ENCODE assay signal across 15 cellular contexts in genomic region chr18:59096098-59096779, GRCh38. TPM values are rescaled to one million over a fixed set of nuclear protein-coding genes. Genes with fewer than 3 reads are reported as not detected.
DNase-seq lines count a peak whose midpoint lies in the region; ATAC-seq, FAIRE-seq and TF ChIP-seq lines count a peak whose summit lies in the region.
"Had no signal": no experiment of that assay in that cellular context is flagged by ENCODE, and none has a peak within 500 bp of the region (broad histone marks: within the 10 kb centered on the region; RNA-seq: fewer than 3 reads in every experiment).

No MANE protein-coding gene starts in this region.

- H4K20me1 ChIP-seq in HepG2 (ENCODE audit: insufficient read depth, low read length): no peaks in the 10 kb centered on the region

- H3K9me3 ChIP-seq in HepG2 (ENCODE audit: low read length): no peaks in the 10 kb centered on the region
- no peaks in the 10 kb centered on the region for H3K9me3 ChIP-seq in right atrium auricular region
- H3K9me3 ChIP-seq: vagina had no signal

- no peak for TF ChIP-seq EP300 in HepG2 (IDR thresholded peaks at IDR 0.05; ENCODE audit: low read depth in 2 of 2, low read length in 2 of 2)
- TF ChIP-seq EP300 in HepG2 (CRISPR knock-in tag; IDR thresholded peaks at IDR 0.05; ENCODE audit: borderline replicate concordance): no peak

- TF ChIP-seq POLR2A in HepG2 (IDR thresholded peaks at IDR 0.05; ENCODE audit: insufficient read depth in 1 of 2, low read depth in 2 of 2, low read length in 2 of 2): no peak

- H3K27ac ChIP-seq in HepG2 (ENCODE audit: extremely low read length, insufficient read depth, low read length) (no peak overlapping the region), right atrium auricular region (no peak overlapping the region)
- H3K27ac ChIP-seq: vagina had no signal

- intact Hi-C loops in HepG2 (cut with micrococcal nuclease; ENCODE audit: unreplicated experiment): no loop called here

- H3K9me3 Mint-ChIP-seq in endothelial cell (ENCODE audit: unreplicated experiment): no peaks in the 10 kb centered on the region
- H3K9me3 Mint-ChIP-seq: stimulated activated effector memory CD8-positive, alpha-beta T cell treated with anti-CD3 and anti-CD28 coated beads, Interleukin-12 subunit alpha, Interleukin-12 subunit beta, amount 100 ng/mL, for 72 hours had no signal

- FAIRE-seq in HepG2 (lab: Jason Lieb, UNC): no peak
- FAIRE-seq: GM19239 had no signal

- BruUV-seq in HepG2 (replicated peaks; lab: Mats Ljungman, UMichigan): no TSS peak

- peaks cover 4% of the 10 kb centered on the region for H3K4me1 Mint-ChIP-seq in endothelial cell (ENCODE audit: unreplicated experiment)
- H3K4me1 Mint-ChIP-seq: stimulated activated effector memory CD8-positive, alpha-beta T cell treated with anti-CD3 and anti-CD28 coated beads, Interleukin-12 subunit alpha, Interleukin-12 subunit beta, amount 100 ng/mL, for 72 hours had no signal

- H3K4me3 ChIP-seq in HepG2 (replicated peaks in 1 of 3; ENCODE audit: insufficient read depth in 1 of 3, low read depth in 2 of 3, low read length in 3 of 3): no peak overlapping the region
- no peak overlapping the region for H3K4me3 ChIP-seq in right atrium auricular region
- H3K4me3 ChIP-seq: dorsolateral prefrontal cortex, vagina had no signal

- H3K27me3 ChIP-seq in HepG2 (ENCODE audit: control insufficient read depth in 1 of 2, insufficient read depth in 2 of 2, low read length in 2 of 2) (peaks cover 0 to 28% of the 10 kb centered on the region in 2 experiments; a peak in 3 of 5 replicates), right atrium auricular region (no peaks in the 10 kb centered on the region)
- H3K27me3 ChIP-seq: dorsolateral prefrontal cortex, vagina had no signal

- TF ChIP-seq CTCF in HepG2 (CRISPR knock-in tag; IDR thresholded peaks at IDR 0.05) (0 out of 2 replicates have a peak, but pooled peaks have one; percentile 26), right atrium auricular region (IDR thresholded peaks at IDR 0.05) (no peak), endothelial cell (IDR thresholded peaks at IDR 0.05; ENCODE audit: unreplicated experiment) (no peak)

- no peak overlapping the region for H3K9ac ChIP-seq in HepG2 (ENCODE audit: insufficient read depth, low read depth, low read length)

- no peak overlapping the region; the same call in 1 of the 2 replicates for H3K4me2 ChIP-seq in HepG2 (ENCODE audit: low read depth, low read length)

- H3K27me3 Mint-ChIP-seq in endothelial cell (ENCODE audit: unreplicated experiment): peaks cover 2% of the 10 kb centered on the region

- H2AFZ ChIP-seq in HepG2 (ENCODE audit: low read length): no peak overlapping the region

- no peak overlapping the region for H3K4me3 Mint-ChIP-seq in endothelial cell (ENCODE audit: unreplicated experiment)
- H3K4me3 Mint-ChIP-seq: stimulated activated effector memory CD8-positive, alpha-beta T cell treated with anti-CD3 and anti-CD28 coated beads, Interleukin-12 subunit alpha, Interleukin-12 subunit beta, amount 100 ng/mL, for 72 hours had no signal

- WGBS in HepG2 (ENCODE audit: low lambda C conversion rate): 22% methylated on average over 7 of the region's 7 CpGs

- TF ChIP-seq RAD21 in HepG2 (CRISPR knock-in tag; IDR thresholded peaks at IDR 0.05): no peak

- in situ Hi-C loops in HepG2 (cut with HindIII; ENCODE audit: extremely low pct_ligation_motif_present, low pct_unique_long_range_greater_than_20kb): no loop called here

- no peaks in the 10 kb centered on the region for H3K79me2 ChIP-seq in HepG2 (ENCODE audit: insufficient read depth, low read length)

- POLR2A ChIA-PET in HepG2 (lab: Yijun Ruan, JAX): no interaction called here

- ATAC-seq in HepG2: peak; percentile 77
- ATAC-seq in HG02973 (IDR thresholded peaks at IDR 0.05; ENCODE audit: unreplicated experiment): no peak
- ATAC-seq: stimulated activated effector memory CD8-positive, alpha-beta T cell treated with anti-CD3 and anti-CD28 coated beads, Interleukin-12 subunit alpha, Interleukin-12 subunit beta, amount 100 ng/mL, for 72 hours had no signal

- H3K27ac Mint-ChIP-seq in endothelial cell (ENCODE audit: unreplicated experiment): no peak overlapping the region
- H3K27ac Mint-ChIP-seq: stimulated activated effector memory CD8-positive, alpha-beta T cell treated with anti-CD3 and anti-CD28 coated beads, Interleukin-12 subunit alpha, Interleukin-12 subunit beta, amount 100 ng/mL, for 72 hours had no signal

- H3K36me3 ChIP-seq in HepG2 (replicated peaks in 1 of 2; ENCODE audit: control insufficient read depth in 1 of 2, insufficient read depth in 2 of 2, low read length in 2 of 2) (no peaks in the 10 kb centered on the region), right atrium auricular region (no peaks in the 10 kb centered on the region)
- H3K36me3 ChIP-seq: vagina had no signal

- CTCF ChIA-PET in HepG2 (lab: Yijun Ruan, JAX; ENCODE audit: low intra/inter-chr PET ratio, low total read pairs): no interaction called here

- DNase-seq in DMS79 treated with DMSO at 0.1 percent for 48 hours (lab: John Stamatoyannopoulos, UW) (peak; percentile 95), NCI-H1930 (lab: John Stamatoyannopoulos, UW) (peak; percentile 88 to 92), NCI-H774 (lab: John Stamatoyannopoulos, UW) (peak; percentile 98), HepG2 (ENCODE audit: low spot score) (peak; percentile 5), right atrium auricular region (ENCODE audit: low spot score) (no peak), endothelial cell (ENCODE audit: low spot score) (no peak), glomerular visceral epithelial cell (ENCODE audit: extremely low spot score) (no peak)
- DNase-seq: activated T-cell treated with anti-CD3 and anti-CD28 coated beads for 4 hours; OCI-M1; stimulated activated CD4-positive, alpha-beta T cell treated with anti-CD3 and anti-CD28 coated beads, Interleukin-2, amount 100 ng/mL, for 48 hours had no signal

- no peaks in the 10 kb centered on the region for H3K4me1 ChIP-seq in HepG2 (ENCODE audit: insufficient read depth, low read length)
- H3K4me1 ChIP-seq in right atrium auricular region: no peaks in the 10 kb centered on the region
- H3K4me1 ChIP-seq: vagina had no signal

- no peaks in the 10 kb centered on the region for H3K36me3 Mint-ChIP-seq in endothelial cell (ENCODE audit: low read depth, unreplicated experiment)
- H3K36me3 Mint-ChIP-seq: stimulated activated effector memory CD8-positive, alpha-beta T cell treated with anti-CD3 and anti-CD28 coated beads, Interleukin-12 subunit alpha, Interleukin-12 subunit beta, amount 100 ng/mL, for 72 hours had no signal

TF ChIP-seq in HepG2, 621 proteins besides CTCF, POLR2A, EP300 and RAD21 (continues in another document):
- no peak for TF ChIP-seq KAT8 (CRISPR knock-in tag; IDR thresholded peaks at IDR 0.05)
- TF ChIP-seq TERF1 (CRISPR knock-in tag; IDR thresholded peaks at IDR 0.05): no peak
- TF ChIP-seq GPN1 (CRISPR knock-in tag; IDR thresholded peaks at IDR 0.05; ENCODE audit: borderline replicate concordance): no peak
- TF ChIP-seq ZBTB33 (CRISPR knock-in tag; IDR thresholded peaks at IDR 0.05): no peak

RNA-seq across cellular contexts. Expression of gene SEC11C, which starts 43.4 kb away (rescaled TPM):
- 211 and 297 TPM in 2 replicates for total RNA-seq in HepG2 (2016; rRNA removed; fragmentation: Illumina TruSeq; extraction: Trizol)
- total RNA-seq in HepG2 (2016; cell fraction: cytosol; rRNA removed; fragmentation: Illumina TruSeq; extraction: Trizol; ENCODE audit: low read depth): 258 and 292 TPM in 2 replicates
- total RNA-seq in HepG2 (2016; cell fraction: insoluble cytoplasmic fraction; rRNA removed; fragmentation: Illumina TruSeq; extraction: Trizol): 217 and 309 TPM in 2 replicates
- 238 and 248 TPM in 2 replicates for total RNA-seq in HepG2 (2016; cell fraction: membrane; rRNA removed; fragmentation: Illumina TruSeq; extraction: Trizol)
- 207 and 249 TPM in 2 replicates for total RNA-seq in HepG2 (2016; cell fraction: nucleus; rRNA removed; fragmentation: Illumina TruSeq; extraction: Trizol)
- polyA plus RNA-seq in HepG2 (2011; rRNA removed): 59.2 and 71.9 TPM in 2 replicates
- polyA plus RNA-seq in HepG2 (2011; cell fraction: cytosol; rRNA removed): 66.6 and 92.7 TPM in 2 replicates
- 18.0 and 26.4 TPM in 2 replicates for polyA plus RNA-seq in HepG2 (2011; cell fraction: nucleus; rRNA removed)
- polyA plus RNA-seq in HepG2 (2012): 158 and 241 TPM in 2 replicates
- polyA plus RNA-seq in HepG2 (2016; cell fraction: cytosol; fragmentation: Illumina TruSeq; extraction: Trizol; ENCODE audit: low read depth): 266 and 357 TPM in 2 replicates
- polyA plus RNA-seq in HepG2 (2016; cell fraction: insoluble cytoplasmic fraction; fragmentation: Illumina TruSeq; extraction: Trizol; ENCODE audit: low read depth): 190 and 205 TPM in 2 replicates
- polyA plus RNA-seq in HepG2 (2016; cell fraction: membrane; fragmentation: Illumina TruSeq; extraction: Trizol; ENCODE audit: low read depth): 188 and 231 TPM in 2 replicates
- polyA plus RNA-seq in HepG2 (2016; cell fraction: nucleus; fragmentation: Illumina TruSeq; extraction: Trizol; ENCODE audit: insufficient read depth, low read depth): 302 and 338 TPM in 2 replicates
- 10.4 and 21.3 TPM in 2 replicates for polyA minus RNA-seq in HepG2 (2011; rRNA and poly(A)+ RNA removed; ENCODE audit: low replicate concordance)
- polyA minus RNA-seq in HepG2 (2011; cell fraction: cytosol; rRNA and poly(A)+ RNA removed): 23.8 and 24.0 TPM in 2 replicates
- 25.4 and 28.5 TPM in 2 replicates for polyA minus RNA-seq in HepG2 (2011; cell fraction: nucleus; rRNA and poly(A)+ RNA removed)
- total RNA-seq in right atrium auricular region: 10 to 100 TPM; 11.7 to 23.9 TPM
- total RNA-seq in endothelial cell (ENCODE audit: unreplicated experiment): 24.6 TPM

Comparison
In these comparisons a context has a peak if more than half of its experiments do, and no peak if none do; other contexts are left out.
1. DNase-seq: peak in DMS79 treated with DMSO at 0.1 percent for 48 hours (single experiment), NCI-H1930 (2 of 2), NCI-H774 (single experiment) and HepG2 (single experiment); none in right atrium auricular region (single experiment), endothelial cell (single experiment) and glomerular visceral epithelial cell (single experiment).